2 cellular contexts compared by ENCODE assay signal in the genomic region with DNA sequence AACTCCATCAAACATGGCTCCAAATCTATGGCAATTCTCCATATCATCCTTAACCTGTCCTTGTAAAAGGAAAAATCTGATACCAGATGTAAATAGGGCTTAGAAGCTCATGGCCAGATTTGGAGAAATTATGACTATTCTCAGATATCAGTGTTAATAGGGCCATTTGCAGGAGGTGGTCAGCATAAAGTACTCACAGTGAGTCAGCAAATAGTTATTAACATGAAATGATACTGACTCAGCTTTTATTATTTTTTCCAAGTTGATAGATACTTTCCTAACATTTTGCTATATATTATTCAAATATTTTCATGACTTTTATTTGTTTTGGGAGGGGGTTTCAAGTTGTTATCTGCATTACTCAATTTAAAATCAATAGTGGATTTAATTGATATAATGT.
A peak's percentile ranks its signal among the peaks of the same experiment; 100 is the strongest.
TF ChIP-seq lines count a peak whose summit lies in the region.

No MANE protein-coding gene starts in this region.

TF ChIP-seq in HepG2, 621 proteins besides CTCF, POLR2A, EP300 and RAD21:
- no peak for TF ChIP-seq ZNF691 (CRISPR knock-in tag; IDR thresholded peaks at IDR 0.05; ENCODE audit: borderline replicate concordance, low read depth)
- no peak for TF ChIP-seq DMAP1 (CRISPR knock-in tag; IDR thresholded peaks at IDR 0.05)
- peak; percentile 68 for TF ChIP-seq MAFF (IDR thresholded peaks at IDR 0.05; ENCODE audit: low read depth, low read length)
- TF ChIP-seq ZFYVE20 (CRISPR knock-in tag; IDR thresholded peaks at IDR 0.05; ENCODE audit: borderline replicate concordance, low read depth) = no peak
- TF ChIP-seq TAF1 (CRISPR knock-in tag; IDR thresholded peaks at IDR 0.05) = no peak
- no peak for TF ChIP-seq ZNF260 (CRISPR knock-in tag; IDR thresholded peaks at IDR 0.05; ENCODE audit: borderline replicate concordance, low read depth)
- no peak for TF ChIP-seq HINFP (CRISPR knock-in tag; IDR thresholded peaks at IDR 0.05; ENCODE audit: low read depth)
- TF ChIP-seq ATF7 (IDR thresholded peaks at IDR 0.05) = no peak
- no peak for TF ChIP-seq ATF7 (CRISPR knock-in tag; IDR thresholded peaks at IDR 0.05)
- no peak for TF ChIP-seq ZFY (CRISPR knock-in tag; IDR thresholded peaks at IDR 0.05)
- no peak for TF ChIP-seq SALL2 (CRISPR knock-in tag; IDR thresholded peaks at IDR 0.05)
- TF ChIP-seq NFE2L2 (IDR thresholded peaks at IDR 0.05; ENCODE audit: low read length) = 0 out of 2 replicates have a peak, but pooled peaks have one; percentile 10
- TF ChIP-seq MAFK (conservative IDR thresholded peaks at IDR 0.05 in 1 of 2, IDR thresholded peaks at IDR 0.05 in 1 of 2; ENCODE audit: low read length in 2 of 2) = peak; percentile 41 to 79; a peak in 3 of 4 replicates
- TF ChIP-seq, protein P1, sequence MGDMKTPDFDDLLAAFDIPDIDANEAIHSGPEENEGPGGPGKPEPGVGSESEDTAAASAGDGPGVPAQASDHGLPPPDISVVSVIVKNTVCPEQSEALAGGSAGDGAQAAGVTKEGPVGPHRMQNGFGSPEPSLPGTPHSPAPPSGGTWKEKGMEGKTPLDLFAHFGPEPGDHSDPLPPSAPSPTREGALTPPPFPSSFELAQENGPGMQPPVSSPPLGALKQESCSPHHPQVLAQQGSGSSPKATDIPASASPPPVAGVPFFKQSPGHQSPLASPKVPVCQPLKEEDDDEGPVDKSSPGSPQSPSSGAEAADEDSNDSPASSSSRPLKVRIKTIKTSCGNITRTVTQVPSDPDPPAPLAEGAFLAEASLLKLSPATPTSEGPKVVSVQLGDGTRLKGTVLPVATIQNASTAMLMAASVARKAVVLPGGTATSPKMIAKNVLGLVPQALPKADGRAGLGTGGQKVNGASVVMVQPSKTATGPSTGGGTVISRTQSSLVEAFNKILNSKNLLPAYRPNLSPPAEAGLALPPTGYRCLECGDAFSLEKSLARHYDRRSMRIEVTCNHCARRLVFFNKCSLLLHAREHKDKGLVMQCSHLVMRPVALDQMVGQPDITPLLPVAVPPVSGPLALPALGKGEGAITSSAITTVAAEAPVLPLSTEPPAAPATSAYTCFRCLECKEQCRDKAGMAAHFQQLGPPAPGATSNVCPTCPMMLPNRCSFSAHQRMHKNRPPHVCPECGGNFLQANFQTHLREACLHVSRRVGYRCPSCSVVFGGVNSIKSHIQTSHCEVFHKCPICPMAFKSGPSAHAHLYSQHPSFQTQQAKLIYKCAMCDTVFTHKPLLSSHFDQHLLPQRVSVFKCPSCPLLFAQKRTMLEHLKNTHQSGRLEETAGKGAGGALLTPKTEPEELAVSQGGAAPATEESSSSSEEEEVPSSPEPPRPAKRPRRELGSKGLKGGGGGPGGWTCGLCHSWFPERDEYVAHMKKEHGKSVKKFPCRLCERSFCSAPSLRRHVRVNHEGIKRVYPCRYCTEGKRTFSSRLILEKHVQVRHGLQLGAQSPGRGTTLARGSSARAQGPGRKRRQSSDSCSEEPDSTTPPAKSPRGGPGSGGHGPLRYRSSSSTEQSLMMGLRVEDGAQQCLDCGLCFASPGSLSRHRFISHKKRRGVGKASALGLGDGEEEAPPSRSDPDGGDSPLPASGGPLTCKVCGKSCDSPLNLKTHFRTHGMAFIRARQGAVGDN (CRISPR knock-in tag; IDR thresholded peaks at IDR 0.05) = no peak
- TF ChIP-seq SNRNP70 (IDR thresholded peaks at IDR 0.05; ENCODE audit: low read depth, low read length) = no peak
- no peak for TF ChIP-seq ZNF264 (CRISPR knock-in tag; IDR thresholded peaks at IDR 0.05)
- TF ChIP-seq ZNF740 (CRISPR knock-in tag; IDR thresholded peaks at IDR 0.05) = no peak

TF ChIP-seq in IMR-90, 13 proteins besides CTCF, POLR2A, EP300 and RAD21:
- TF ChIP-seq NFE2L2 (IDR thresholded peaks at IDR 0.05; ENCODE audit: low read depth, low read length) = peak; percentile 39; the same call in 1 of the 2 replicates
- no peak for TF ChIP-seq MAZ (IDR thresholded peaks at IDR 0.05; ENCODE audit: borderline replicate concordance, low read depth, low read length)
- TF ChIP-seq MAFK (IDR thresholded peaks at IDR 0.05; ENCODE audit: low read depth, low read length) = peak; percentile 66
- TF ChIP-seq MXI1 (IDR thresholded peaks at IDR 0.05; ENCODE audit: borderline replicate concordance, low read depth, low read length) = no peak
- TF ChIP-seq, protein P2, sequence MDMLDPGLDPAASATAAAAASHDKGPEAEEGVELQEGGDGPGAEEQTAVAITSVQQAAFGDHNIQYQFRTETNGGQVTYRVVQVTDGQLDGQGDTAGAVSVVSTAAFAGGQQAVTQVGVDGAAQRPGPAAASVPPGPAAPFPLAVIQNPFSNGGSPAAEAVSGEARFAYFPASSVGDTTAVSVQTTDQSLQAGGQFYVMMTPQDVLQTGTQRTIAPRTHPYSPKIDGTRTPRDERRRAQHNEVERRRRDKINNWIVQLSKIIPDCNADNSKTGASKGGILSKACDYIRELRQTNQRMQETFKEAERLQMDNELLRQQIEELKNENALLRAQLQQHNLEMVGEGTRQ (IDR thresholded peaks at IDR 0.05; ENCODE audit: low read depth, low read length) = no peak
